ENCODE assay signal across 1 cellular context in the genomic region with DNA sequence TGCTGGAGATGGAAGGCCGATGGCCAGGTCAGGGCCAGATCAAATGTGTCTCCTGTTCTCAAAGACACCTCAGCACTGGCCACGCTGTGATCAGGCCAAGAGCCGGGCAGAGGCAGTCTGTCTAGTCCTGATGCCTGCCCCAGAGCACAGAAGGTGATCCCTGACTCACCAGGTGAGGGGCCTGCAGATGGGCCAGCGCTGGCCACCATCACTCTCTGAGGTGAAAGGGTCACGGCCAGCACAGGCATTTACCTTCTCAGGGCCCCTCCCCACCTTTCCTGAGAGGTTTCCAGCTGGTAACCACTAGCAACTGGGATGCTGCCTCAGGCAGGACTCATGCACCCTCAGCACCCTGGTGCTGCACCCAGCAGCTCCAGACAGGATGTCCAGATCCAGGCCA.
TF ChIP-seq lines count a peak whose summit lies in the region.

No MANE protein-coding gene starts in this region.

TF ChIP-seq in GM12878, 131 proteins besides CTCF, POLR2A, EP300 and RAD21:
- TF ChIP-seq CHD4 (IDR thresholded peaks at IDR 0.05) (no peak), NFYA (IDR thresholded peaks at IDR 0.05; ENCODE audit: borderline replicate concordance, low read depth, low read length) (no peak), RAD51 (IDR thresholded peaks at IDR 0.05) (no peak), SUZ12 (IDR thresholded peaks at IDR 0.05; ENCODE audit: unreplicated experiment) (no peak), MXI1 (IDR thresholded peaks at IDR 0.05; ENCODE audit: low read depth, low read length) (no peak), ETV6 (conservative IDR thresholded peaks at IDR 0.05 in 1 of 2, IDR thresholded peaks at IDR 0.05 in 1 of 2; ENCODE audit: borderline replicate concordance in 1 of 2, low read depth in 1 of 2) (no peak), ZNF274 (IDR thresholded peaks at IDR 0.05; ENCODE audit: insufficient read depth, insufficient read length) (no peak)
